ENCODE assay signal across 8 cellular contexts in the genomic region with DNA sequence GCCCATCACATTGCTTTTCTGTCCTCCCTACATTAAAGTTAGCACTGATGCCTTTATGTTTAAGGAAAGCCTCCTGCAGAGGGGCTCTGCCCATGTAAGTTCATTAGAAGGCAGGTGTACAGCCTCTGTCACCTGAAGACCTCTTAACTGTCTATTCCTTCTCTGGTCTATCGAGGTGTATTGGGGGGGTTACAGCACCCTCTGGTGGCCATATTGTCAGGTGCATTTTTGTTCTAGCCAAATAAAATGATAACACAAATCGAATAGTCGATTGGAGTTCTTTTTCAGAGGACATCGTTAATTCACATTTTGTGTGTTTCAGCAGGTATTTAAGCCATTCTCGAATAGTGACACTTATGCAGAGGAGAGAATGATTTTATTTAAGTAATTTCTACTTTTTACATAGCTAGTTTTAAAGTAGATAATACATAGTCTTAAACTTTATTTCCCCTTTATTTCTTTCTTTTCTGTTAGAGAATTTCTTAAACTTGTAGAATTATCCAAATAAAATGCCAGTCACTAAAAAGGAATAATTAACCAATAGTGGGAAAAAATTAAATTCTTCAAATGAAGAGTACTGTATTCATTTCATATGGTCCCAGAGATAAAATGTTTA.
DNase-seq lines count a peak whose midpoint lies in the region; ATAC-seq and TF ChIP-seq lines count a peak whose summit lies in the region.

No MANE protein-coding gene starts in this region.

- no peak overlapping the region for H3K4me3 ChIP-seq in lung

- H3K27me3 ChIP-seq in lung (ENCODE audit: control insufficient read depth, insufficient read depth): no peaks in the 10 kb centered on the region

- peaks cover 43% of the 10 kb centered on the region for H3K4me1 Mint-ChIP-seq in WTC11
- no peaks in the 10 kb centered on the region for H3K4me1 Mint-ChIP-seq in central memory CD8-positive, alpha-beta T cell

- no peak overlapping the region for H3K27ac ChIP-seq in lung (ENCODE audit: low read depth in 1 of 2, low read length in 1 of 2)

- intact Hi-C loops in Right ventricle myocardium superior (cut with DNase I) (loop anchor here (10.0 kb wide), 2 partner anchors 56 to 64 kb away; no protein-coding TSS in a partner anchor), Right ventricle myocardium inferior (cut with DNase I) (loop anchor here (2.0 to 10.0 kb wide), 2 partner anchors 142 to 314 kb away; no protein-coding TSS in a partner anchor)

- H3K4me3 Mint-ChIP-seq in WTC11: no peak overlapping the region
- H3K4me3 Mint-ChIP-seq in central memory CD8-positive, alpha-beta T cell: no peak overlapping the region

- H3K27me3 Mint-ChIP-seq in WTC11 (ENCODE audit: low read depth): no peaks in the 10 kb centered on the region
- peaks cover 21% of the 10 kb centered on the region for H3K27me3 Mint-ChIP-seq in central memory CD8-positive, alpha-beta T cell

- H3K4me1 ChIP-seq in lung (ENCODE audit: control insufficient read depth in 2 of 2, insufficient read depth in 2 of 2, low read length in 2 of 2): peaks cover 0 to 12% of the 10 kb centered on the region in 2 donors

- WGBS in lung, 2 donors: 30 to 40% methylated on average over 5 of the region's 5 CpGs

- H3K9me3 Mint-ChIP-seq in WTC11: no peaks in the 10 kb centered on the region
- no peaks in the 10 kb centered on the region for H3K9me3 Mint-ChIP-seq in central memory CD8-positive, alpha-beta T cell

- CTCF ChIA-PET in WTC11 (lab: Charles Lee): interaction anchor here (0.7 to 2.7 kb wide), 14 partner anchors 8 to 865 kb away, joined by 3 to 8 read pairs (median 4); a partner anchor contains a TSS

- POLR2A ChIA-PET in WTC11 (lab: Charles Lee): no interaction called here

- no peaks in the 10 kb centered on the region for H3K9me3 ChIP-seq in lung (ENCODE audit: control insufficient read depth in 2 of 2, insufficient read depth in 1 of 2, low read length in 1 of 2)

- TF ChIP-seq CTCF in WTC11 (IDR thresholded peaks at IDR 0.05) (peak; percentile 80), lung (IDR thresholded peaks at IDR 0.05; ENCODE audit: control extremely low read depth, extremely low read depth) (peak; percentile 70)

- ATAC-seq in Right ventricle myocardium superior (ENCODE audit: poor library complexity): peak; percentile 56
- no peak for ATAC-seq in Right ventricle myocardium inferior
- ATAC-seq in WTC11: peak; percentile 46; the same call in 1 of the 2 replicates
- ATAC-seq in central memory CD8-positive, alpha-beta T cell (replicated peaks; ENCODE audit: extremely low read depth, poor library complexity, severe bottlenecking): peak; percentile 32
- no peak for ATAC-seq in lung (ENCODE audit: insufficient read depth, low FRiP score)
- ATAC-seq in esophagus mucosa: no peak

- no peak overlapping the region for H3K27ac Mint-ChIP-seq in WTC11
- H3K27ac Mint-ChIP-seq in central memory CD8-positive, alpha-beta T cell (ENCODE audit: low read depth): no peak overlapping the region

- H3K36me3 Mint-ChIP-seq in WTC11: no peaks in the 10 kb centered on the region
- no peaks in the 10 kb centered on the region for H3K36me3 Mint-ChIP-seq in central memory CD8-positive, alpha-beta T cell (ENCODE audit: insufficient read depth)

- H3K36me3 ChIP-seq in lung (ENCODE audit: control insufficient read depth in 2 of 2, insufficient read depth in 2 of 2, low read length in 2 of 2): no peaks in the 10 kb centered on the region

- no peak for DNase-seq in Right ventricle myocardium superior
- no peak for DNase-seq in Right ventricle myocardium inferior (ENCODE audit: missing footprints)
- DNase-seq in NCI-H187 treated with DMSO at 0.1 percent for 48 hours (lab: John Stamatoyannopoulos, UW): peak; percentile 12
- peak; percentile 72 for DNase-seq in WTC11 (ENCODE audit: low spot score)
- peak; percentile 26 to 41 for DNase-seq in central memory CD8-positive, alpha-beta T cell (ENCODE audit: low spot score in 2 of 2)
- DNase-seq in lung (ENCODE audit: low spot score): no peak
- peak; percentile 18 to 31 for DNase-seq in stimulated activated CD8-positive, alpha-beta memory T cell treated with anti-CD3 and anti-CD28 coated beads, Interleukin-7, amount 100 ng/mL, for 1 hour (ENCODE audit: low read depth in 2 of 2)

TF ChIP-seq in WTC11, 78 proteins besides CTCF, POLR2A, EP300 and RAD21 (continues in another document):
- TF ChIP-seq, protein P1, sequence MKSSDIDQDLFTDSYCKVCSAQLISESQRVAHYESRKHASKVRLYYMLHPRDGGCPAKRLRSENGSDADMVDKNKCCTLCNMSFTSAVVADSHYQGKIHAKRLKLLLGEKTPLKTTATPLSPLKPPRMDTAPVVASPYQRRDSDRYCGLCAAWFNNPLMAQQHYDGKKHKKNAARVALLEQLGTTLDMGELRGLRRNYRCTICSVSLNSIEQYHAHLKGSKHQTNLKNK (CRISPR knock-in tag; IDR thresholded peaks at IDR 0.05): no peak
- TF ChIP-seq, protein P2, sequence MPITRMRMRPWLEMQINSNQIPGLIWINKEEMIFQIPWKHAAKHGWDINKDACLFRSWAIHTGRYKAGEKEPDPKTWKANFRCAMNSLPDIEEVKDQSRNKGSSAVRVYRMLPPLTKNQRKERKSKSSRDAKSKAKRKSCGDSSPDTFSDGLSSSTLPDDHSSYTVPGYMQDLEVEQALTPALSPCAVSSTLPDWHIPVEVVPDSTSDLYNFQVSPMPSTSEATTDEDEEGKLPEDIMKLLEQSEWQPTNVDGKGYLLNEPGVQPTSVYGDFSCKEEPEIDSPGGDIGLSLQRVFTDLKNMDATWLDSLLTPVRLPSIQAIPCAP (CRISPR knock-in tag; IDR thresholded peaks at IDR 0.05): no peak
- TF ChIP-seq, protein P3, sequence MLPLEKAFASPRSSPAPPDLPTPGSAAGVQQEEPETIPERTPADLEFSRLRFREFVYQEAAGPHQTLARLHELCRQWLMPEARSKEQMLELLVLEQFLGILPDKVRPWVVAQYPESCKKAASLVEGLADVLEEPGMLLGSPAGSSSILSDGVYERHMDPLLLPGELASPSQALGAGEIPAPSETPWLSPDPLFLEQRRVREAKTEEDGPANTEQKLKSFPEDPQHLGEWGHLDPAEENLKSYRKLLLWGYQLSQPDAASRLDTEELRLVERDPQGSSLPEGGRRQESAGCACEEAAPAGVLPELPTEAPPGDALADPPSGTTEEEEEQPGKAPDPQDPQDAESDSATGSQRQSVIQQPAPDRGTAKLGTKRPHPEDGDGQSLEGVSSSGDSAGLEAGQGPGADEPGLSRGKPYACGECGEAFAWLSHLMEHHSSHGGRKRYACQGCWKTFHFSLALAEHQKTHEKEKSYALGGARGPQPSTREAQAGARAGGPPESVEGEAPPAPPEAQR (CRISPR knock-in tag; IDR thresholded peaks at IDR 0.05): no peak
- TF ChIP-seq, protein P4, sequence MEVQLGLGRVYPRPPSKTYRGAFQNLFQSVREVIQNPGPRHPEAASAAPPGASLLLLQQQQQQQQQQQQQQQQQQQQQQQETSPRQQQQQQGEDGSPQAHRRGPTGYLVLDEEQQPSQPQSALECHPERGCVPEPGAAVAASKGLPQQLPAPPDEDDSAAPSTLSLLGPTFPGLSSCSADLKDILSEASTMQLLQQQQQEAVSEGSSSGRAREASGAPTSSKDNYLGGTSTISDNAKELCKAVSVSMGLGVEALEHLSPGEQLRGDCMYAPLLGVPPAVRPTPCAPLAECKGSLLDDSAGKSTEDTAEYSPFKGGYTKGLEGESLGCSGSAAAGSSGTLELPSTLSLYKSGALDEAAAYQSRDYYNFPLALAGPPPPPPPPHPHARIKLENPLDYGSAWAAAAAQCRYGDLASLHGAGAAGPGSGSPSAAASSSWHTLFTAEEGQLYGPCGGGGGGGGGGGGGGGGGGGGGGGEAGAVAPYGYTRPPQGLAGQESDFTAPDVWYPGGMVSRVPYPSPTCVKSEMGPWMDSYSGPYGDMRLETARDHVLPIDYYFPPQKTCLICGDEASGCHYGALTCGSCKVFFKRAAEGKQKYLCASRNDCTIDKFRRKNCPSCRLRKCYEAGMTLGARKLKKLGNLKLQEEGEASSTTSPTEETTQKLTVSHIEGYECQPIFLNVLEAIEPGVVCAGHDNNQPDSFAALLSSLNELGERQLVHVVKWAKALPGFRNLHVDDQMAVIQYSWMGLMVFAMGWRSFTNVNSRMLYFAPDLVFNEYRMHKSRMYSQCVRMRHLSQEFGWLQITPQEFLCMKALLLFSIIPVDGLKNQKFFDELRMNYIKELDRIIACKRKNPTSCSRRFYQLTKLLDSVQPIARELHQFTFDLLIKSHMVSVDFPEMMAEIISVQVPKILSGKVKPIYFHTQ (CRISPR knock-in tag; IDR thresholded peaks at IDR 0.05): no peak
- TF ChIP-seq ZNF121 (CRISPR knock-in tag; IDR thresholded peaks at IDR 0.05): no peak
- TF ChIP-seq, protein P5, sequence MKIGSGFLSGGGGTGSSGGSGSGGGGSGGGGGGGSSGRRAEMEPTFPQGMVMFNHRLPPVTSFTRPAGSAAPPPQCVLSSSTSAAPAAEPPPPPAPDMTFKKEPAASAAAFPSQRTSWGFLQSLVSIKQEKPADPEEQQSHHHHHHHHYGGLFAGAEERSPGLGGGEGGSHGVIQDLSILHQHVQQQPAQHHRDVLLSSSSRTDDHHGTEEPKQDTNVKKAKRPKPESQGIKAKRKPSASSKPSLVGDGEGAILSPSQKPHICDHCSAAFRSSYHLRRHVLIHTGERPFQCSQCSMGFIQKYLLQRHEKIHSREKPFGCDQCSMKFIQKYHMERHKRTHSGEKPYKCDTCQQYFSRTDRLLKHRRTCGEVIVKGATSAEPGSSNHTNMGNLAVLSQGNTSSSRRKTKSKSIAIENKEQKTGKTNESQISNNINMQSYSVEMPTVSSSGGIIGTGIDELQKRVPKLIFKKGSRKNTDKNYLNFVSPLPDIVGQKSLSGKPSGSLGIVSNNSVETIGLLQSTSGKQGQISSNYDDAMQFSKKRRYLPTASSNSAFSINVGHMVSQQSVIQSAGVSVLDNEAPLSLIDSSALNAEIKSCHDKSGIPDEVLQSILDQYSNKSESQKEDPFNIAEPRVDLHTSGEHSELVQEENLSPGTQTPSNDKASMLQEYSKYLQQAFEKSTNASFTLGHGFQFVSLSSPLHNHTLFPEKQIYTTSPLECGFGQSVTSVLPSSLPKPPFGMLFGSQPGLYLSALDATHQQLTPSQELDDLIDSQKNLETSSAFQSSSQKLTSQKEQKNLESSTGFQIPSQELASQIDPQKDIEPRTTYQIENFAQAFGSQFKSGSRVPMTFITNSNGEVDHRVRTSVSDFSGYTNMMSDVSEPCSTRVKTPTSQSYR (CRISPR knock-in tag; IDR thresholded peaks at IDR 0.05): no peak
- TF ChIP-seq ZNF396 (CRISPR knock-in tag; IDR thresholded peaks at IDR 0.05; ENCODE audit: borderline replicate concordance): no peak

Comparison
In these comparisons a context has a peak if more than half of its experiments do, and no peak if none do; other contexts are left out.
1. ATAC-seq: peak in Right ventricle myocardium superior (single experiment), WTC11 (single experiment) and central memory CD8-positive, alpha-beta T cell (single experiment); none in Right ventricle myocardium inferior (single experiment), lung (single experiment) and esophagus mucosa (single experiment).
2. DNase-seq: peak in NCI-H187 treated with DMSO at 0.1 percent for 48 hours (single experiment), WTC11 (single experiment), central memory CD8-positive, alpha-beta T cell (2 of 2) and stimulated activated CD8-positive, alpha-beta memory T cell treated with anti-CD3 and anti-CD28 coated beads, Interleukin-7, amount 100 ng/mL, for 1 hour (2 of 2); none in Right ventricle myocardium superior (single experiment), Right ventricle myocardium inferior (single experiment) and lung (single experiment).